In genomic region chr3:72445827-72446405, GRCh38 we compare ENCODE assay signal across 8 cellular contexts. TPM values are rescaled to one million over a fixed set of nuclear protein-coding genes. Genes with fewer than 3 reads are reported as not detected.
DNase-seq lines count a peak whose midpoint lies in the region; ATAC-seq, FAIRE-seq and TF ChIP-seq lines count a peak whose summit lies in the region.

No MANE protein-coding gene starts in this region.

- no peak overlapping the region for H2BK20ac ChIP-seq in H9 (ENCODE audit: low read depth, low read length, poor library complexity, severe bottlenecking)

- H4K91ac ChIP-seq in H9 (ENCODE audit: insufficient read length, low read depth, low read length): no peak overlapping the region

- H3K4me3 Mint-ChIP-seq in H9: peak overlapping the region; percentile 95 to 100
- H3K4me3 Mint-ChIP-seq in T-cell: peak overlapping the region; percentile 88 to 100 (median 99)

- H3K23ac ChIP-seq in H9 (ENCODE audit: insufficient read length, low read depth, low read length): no peak overlapping the region

- H3K4me2 ChIP-seq in H9 (ENCODE audit: insufficient read depth, insufficient read length, low read length): peak overlapping the region; percentile 50

- TF ChIP-seq CTCF in H9 (conservative IDR thresholded peaks at IDR 0.05): no peak
- no peak for TF ChIP-seq CTCF in foreskin fibroblast (IDR thresholded peaks at IDR 0.05; ENCODE audit: low read depth, low read length)

- H2BK5ac ChIP-seq in H9 (ENCODE audit: insufficient read length, low read length): no peak overlapping the region

- H3K14ac ChIP-seq in H9 (ENCODE audit: insufficient read depth, low read length): no peak overlapping the region

- no peak for FAIRE-seq in HTR-8/SVneo (lab: Jason Lieb, UNC)

- H3K9ac ChIP-seq in H9 (ENCODE audit: extremely low read depth, insufficient read length, low read length): peak overlapping the region; percentile 82
- H3K9ac ChIP-seq in skeletal muscle tissue (ENCODE audit: low read depth in 1 of 3, low read length in 3 of 3): peak overlapping the region; percentile 92 to 93 (median 93)

- H3K79me1 ChIP-seq in H9 (ENCODE audit: insufficient read depth, low read depth, low read length, poor library complexity, severe bottlenecking): no peaks in the 10 kb centered on the region

- H4K5ac ChIP-seq in H9 (ENCODE audit: insufficient read length, low read depth, low read length): no peak overlapping the region

- H3K9me3 Mint-ChIP-seq in H9 (peaks cover 0 to 2% of the 10 kb centered on the region in 2 experiments; a peak in 2 of 5 replicates), T-cell (no peaks in the 10 kb centered on the region)

- DNase-seq in H9: no peak
- no peak for DNase-seq in T-cell
- DNase-seq in foreskin fibroblast: peak in 1 of 2 donors; percentile 17
- DNase-seq in NK-92 treated with Interleukin-12 subunit alpha and Interleukin-12 subunit beta, amount 100 ng/mL, for 24 hours (lab: John Stamatoyannopoulos, UW): no peak
- no peak for DNase-seq in HTR-8/SVneo (ENCODE audit: insufficient read length, low spot score)
- DNase-seq in anterior cingulate cortex (lab: John Stamatoyannopoulos, UW): no peak

- 100% methylated on average over 1 of the region's 8 CpGs for WGBS in H9 (ENCODE audit: extremely low coverage, insufficient read length, low lambda C conversion rate)

- H3K4me1 ChIP-seq in H9 (ENCODE audit: insufficient read depth, low read length) (peaks cover 8% of the 10 kb centered on the region), skeletal muscle tissue (ENCODE audit: control insufficient read depth in 3 of 3, insufficient read depth in 3 of 3, low read length in 3 of 3) (peaks cover 4 to 9% (median 7%) of the 10 kb centered on the region in 3 donors)

- H3K27ac ChIP-seq in H9 (ENCODE audit: insufficient read length, low read depth, low read length) (no peak overlapping the region), skeletal muscle tissue (ENCODE audit: low read depth, low read length) (peak overlapping the region; percentile 81)

- H4K8ac ChIP-seq in H9 (replicated peaks; ENCODE audit: insufficient read length, low read depth, low read length): no peak overlapping the region

- H3K36me3 Mint-ChIP-seq in H9 (ENCODE audit: insufficient read depth in 1 of 3, low read depth in 3 of 3) (peaks cover 9 to 19% (median 10%) of the 10 kb centered on the region in 3 experiments), T-cell (peaks cover 14% of the 10 kb centered on the region)

- H2BK12ac ChIP-seq in H9 (ENCODE audit: insufficient read length, low read depth, low read length): no peak overlapping the region

- no peak overlapping the region for H2AK5ac ChIP-seq in H9 (ENCODE audit: insufficient read length, low read length)

- H2BK15ac ChIP-seq in H9 (ENCODE audit: low read depth, low read length): no peak overlapping the region

- no peak overlapping the region for H2AFZ ChIP-seq in H9 (ENCODE audit: low read length)

- POLR2A ChIA-PET in T-cell (lab: Charles Lee): no interaction called here

- CTCF ChIA-PET in T-cell (lab: Charles Lee): interaction anchor here in 1 of 2 donors (0.7 to 1.1 kb wide), 3 partner anchors 18 to 718 kb away, joined by 3 to 4 read pairs (median 3); no protein-coding TSS in a partner anchor

- H3K18ac ChIP-seq in H9 (ENCODE audit: insufficient read length, low read depth, low read length): no peak overlapping the region

- H3K27me3 Mint-ChIP-seq in H9 (ENCODE audit: low read depth) (peaks cover 31% of the 10 kb centered on the region), T-cell (peaks cover under 1 to 2% of the 10 kb centered on the region in 2 donors)

- H4K20me1 ChIP-seq in H9 (ENCODE audit: control insufficient read depth, insufficient read depth, insufficient read length): no peaks in the 10 kb centered on the region

- no peaks in the 10 kb centered on the region for H3K27me3 ChIP-seq in H9 (ENCODE audit: insufficient read depth, low read length)
- H3K27me3 ChIP-seq in skeletal muscle tissue (ENCODE audit: control insufficient read depth in 3 of 3, insufficient read depth in 3 of 3, low read length in 3 of 3): no peaks in the 10 kb centered on the region

- no peaks in the 10 kb centered on the region for H3K23me2 ChIP-seq in H9 (ENCODE audit: insufficient read length, low read depth, low read length, poor library complexity, severe bottlenecking)

- H3T11ph ChIP-seq in H9 (ENCODE audit: low read length): no peak overlapping the region

- H3K9me3 ChIP-seq in H9 (ENCODE audit: control insufficient read depth, low read depth, low read length) (no peaks in the 10 kb centered on the region), skeletal muscle tissue (ENCODE audit: control insufficient read depth in 3 of 3, low read length in 3 of 3) (no peaks in the 10 kb centered on the region)

- H3K27ac Mint-ChIP-seq in H9 (peak overlapping the region; percentile 98 to 100 (median 98)), T-cell (peak overlapping the region; percentile 96 to 97)

- H3K4ac ChIP-seq in H9 (ENCODE audit: low read depth, low read length): no peak overlapping the region

- peaks cover 53 to 55% of the 10 kb centered on the region in 2 experiments for H3K4me1 Mint-ChIP-seq in H9
- peaks cover 53 to 56% (median 56%) of the 10 kb centered on the region in 3 donors for H3K4me1 Mint-ChIP-seq in T-cell

- H2BK120ac ChIP-seq in H9 (ENCODE audit: low read depth, low read length, poor library complexity, severe bottlenecking): no peak overlapping the region

- no peak for ATAC-seq in T-cell (replicated peaks in 1 of 4)
- ATAC-seq in HG03460 (IDR thresholded peaks at IDR 0.05; ENCODE audit: unreplicated experiment): no peak

- H3K79me2 ChIP-seq in H9 (ENCODE audit: insufficient read depth, low read length): peaks cover 47% of the 10 kb centered on the region; the same call in 1 of the 2 replicates

- no peak overlapping the region for H3K56ac ChIP-seq in H9 (ENCODE audit: insufficient read length, low read depth, low read length)

- H3K36me3 ChIP-seq in skeletal muscle tissue (ENCODE audit: control insufficient read depth in 3 of 3, insufficient read depth in 3 of 3, low read length in 3 of 3): no peaks in the 10 kb centered on the region

- H3K4me3 ChIP-seq in foreskin fibroblast (ENCODE audit: low read depth in 1 of 2, low read length in 2 of 2) (peak overlapping the region; percentile 82 to 97), skeletal muscle tissue (ENCODE audit: low read length in 3 of 3) (peak overlapping the region; percentile 75 to 95 (median 83))

RNA-seq across cellular contexts. Expression of gene RYBP, which starts 0.5 kb away (rescaled TPM):
- 18.8 and 19.7 TPM in 2 replicates for total RNA-seq in H9 (2021)
- total RNA-seq in T-cell: 10 to 100 TPM in 4 of 5 donors, 1 to 10 TPM in 1; 8.8 to 17.1 (median 12.8) TPM
- 9.9 TPM for total RNA-seq in skeletal muscle tissue
